In genomic region chr2:74009577-74009976, GRCh38 we compare ENCODE assay signal across 15 cellular contexts. TPM values are rescaled to one million over a fixed set of nuclear protein-coding genes. Genes with fewer than 3 reads are reported as not detected.
DNase-seq lines count a peak whose midpoint lies in the region; ATAC-seq, FAIRE-seq and TF ChIP-seq lines count a peak whose summit lies in the region.
"Had no signal": no experiment of that assay in that cellular context is flagged by ENCODE, and none has a peak within 500 bp of the region (broad histone marks: within the 10 kb centered on the region; RNA-seq: fewer than 3 reads in every experiment).

No MANE protein-coding gene starts in this region.

- peak overlapping the region; percentile 16; the same call in 1 of the 2 replicates for H3K4me3 ChIP-seq in BE2C (ENCODE audit: low read depth, low read length)
- no peak overlapping the region for H3K4me3 ChIP-seq in HEK293 (ENCODE audit: low read depth, low read length)
- peak overlapping the region in 1 of 4 experiments; percentile 9; a peak in 1 of 8 replicates for H3K4me3 ChIP-seq in H1 (ENCODE audit: extremely low read depth in 1 of 4, insufficient read depth in 2 of 4, low read depth in 3 of 4, low read length in 4 of 4)
- H3K4me3 ChIP-seq in neutrophil (ENCODE audit: low read depth in 1 of 2, low read length in 1 of 2): no peak overlapping the region
- H3K4me3 ChIP-seq in osteoblast (ENCODE audit: insufficient read depth, low read length): no peak overlapping the region
- H3K4me3 ChIP-seq: BLaER1, uterus had no signal

- TF ChIP-seq EP300 in H1 (IDR thresholded peaks at IDR 0.05; ENCODE audit: borderline replicate concordance in 1 of 2, low read depth in 2 of 2, low read length in 2 of 2): no peak

- H3K23me2 ChIP-seq in H1 (ENCODE audit: low read depth, low read length): no peaks in the 10 kb centered on the region

- no peak for ATAC-seq in HG02588 (IDR thresholded peaks at IDR 0.05; ENCODE audit: unreplicated experiment)
- no peak for ATAC-seq in HG03108 (IDR thresholded peaks at IDR 0.05; ENCODE audit: unreplicated experiment)

- no peaks in the 10 kb centered on the region for H3K9me3 ChIP-seq in BE2C
- no peaks in the 10 kb centered on the region for H3K9me3 ChIP-seq in HEK293 (ENCODE audit: control insufficient read depth, insufficient read depth, low read depth, low read length)
- no peaks in the 10 kb centered on the region for H3K9me3 ChIP-seq in H1 (ENCODE audit: insufficient read depth in 2 of 2, low read depth in 1 of 2, low read length in 1 of 2)
- H3K9me3 ChIP-seq in neutrophil: no peaks in the 10 kb centered on the region
- no peaks in the 10 kb centered on the region for H3K9me3 ChIP-seq in osteoblast (ENCODE audit: low read depth, low read length)
- H3K9me3 ChIP-seq: BLaER1, uterus had no signal

- no peak overlapping the region for H3K23ac ChIP-seq in H1 (ENCODE audit: insufficient read length)

- H2AFZ ChIP-seq in H1 (ENCODE audit: low read length) (no peak overlapping the region), osteoblast (ENCODE audit: low read length) (no peak overlapping the region)

- H4K91ac ChIP-seq in H1 (replicated peaks; ENCODE audit: insufficient read length, low read length): no peak overlapping the region

- no peak overlapping the region for H3K18ac ChIP-seq in H1 (ENCODE audit: extremely low read depth, low read length)

- no peak overlapping the region for H2BK15ac ChIP-seq in H1 (ENCODE audit: low read length)

- peaks cover 17% of the 10 kb centered on the region for H3K4me1 ChIP-seq in BE2C
- peaks cover 35% of the 10 kb centered on the region for H3K4me1 ChIP-seq in HEK293 (ENCODE audit: control insufficient read depth, insufficient read depth, low read length)
- peaks cover 2 to 29% (median 13%) of the 10 kb centered on the region in 4 experiments for H3K4me1 ChIP-seq in H1 (replicated peaks in 1 of 4; ENCODE audit: control insufficient read depth in 3 of 4, insufficient read depth in 4 of 4, low read length in 3 of 4)
- H3K4me1 ChIP-seq in neutrophil (ENCODE audit: control insufficient read depth in 1 of 2, insufficient read depth in 1 of 2, low read depth in 1 of 2, low read length in 1 of 2): no peaks in the 10 kb centered on the region
- H3K4me1 ChIP-seq in osteoblast (ENCODE audit: insufficient read depth, low read length): peaks cover 39% of the 10 kb centered on the region

- no peak overlapping the region for H3K14ac ChIP-seq in H1 (ENCODE audit: insufficient read length)

- no peak for FAIRE-seq in H1 (lab: Jason Lieb, UNC)

- no peak overlapping the region for H2BK20ac ChIP-seq in H1 (ENCODE audit: low read length)

- H3K9ac ChIP-seq in H1 (replicated peaks in 1 of 4; ENCODE audit: extremely low read depth in 1 of 4, low read depth in 3 of 4, low read length in 3 of 4): no peak overlapping the region
- H3K9ac ChIP-seq: BLaER1 had no signal

- peaks cover 5 to 14% of the 10 kb centered on the region in 2 experiments for H4K20me1 ChIP-seq in H1 (replicated peaks in 1 of 2; ENCODE audit: control insufficient read depth in 1 of 2, insufficient read depth in 2 of 2, low read length in 2 of 2)
- peaks cover 40% of the 10 kb centered on the region for H4K20me1 ChIP-seq in osteoblast (ENCODE audit: insufficient read depth, low read length)

- no peak overlapping the region for H3K4ac ChIP-seq in H1 (replicated peaks; ENCODE audit: insufficient read length, low read depth, low read length)

- no peak for TF ChIP-seq CTCF in BE2C (IDR thresholded peaks at IDR 0.05; ENCODE audit: low read depth, low read length)
- no peak for TF ChIP-seq CTCF in HEK293 (tag by site-specific recombination; IDR thresholded peaks at IDR 0.05)
- TF ChIP-seq CTCF in H1 (IDR thresholded peaks at IDR 0.05; ENCODE audit: control extremely low read depth in 1 of 3, insufficient read depth in 1 of 3, low read depth in 1 of 3, low read length in 3 of 3): no peak
- no peak for TF ChIP-seq CTCF in neutrophil (IDR thresholded peaks at IDR 0.05)
- TF ChIP-seq CTCF in osteoblast (IDR thresholded peaks at IDR 0.05; ENCODE audit: extremely low read depth, low read depth, low read length): no peak

- H3K4me2 ChIP-seq in H1 (ENCODE audit: insufficient read depth in 1 of 2, low read depth in 2 of 2, low read length in 2 of 2) (0 out of 4 replicates have a peak overlapping the region, but pooled peaks of 1 of the 2 experiments have one; percentile 14), osteoblast (ENCODE audit: insufficient read depth, low read length) (no peak overlapping the region)

- H2BK5ac ChIP-seq in H1 (ENCODE audit: low read depth, low read length): no peak overlapping the region

- DNase-seq in BE2C (no peak), H1 (ENCODE audit: low read depth in 1 of 2, low spot score in 2 of 2) (no peak), HUDEP-2 (lab: John Stamatoyannopoulos, UW; ENCODE audit: unreplicated experiment in 76 of 76) (no peak), osteoblast (ENCODE audit: insufficient read length, low spot score, missing footprints) (no peak)
- DNase-seq: cortex of kidney; H7; Right ventricle myocardium superior; stimulated activated CD4-positive, alpha-beta T cell treated with anti-CD3 and anti-CD28 coated beads, Interleukin-4, amount 100 ng/mL, for 4 hours; T-helper 2 cell had no signal

- H3K56ac ChIP-seq in H1 (replicated peaks; ENCODE audit: insufficient read length, low read depth, low read length): no peak overlapping the region

- TF ChIP-seq POLR2A in H1 (IDR thresholded peaks at IDR 0.05; ENCODE audit: control extremely low read depth in 1 of 2, low read depth in 2 of 2, low read length in 2 of 2): no peak

- peak overlapping the region; percentile 38; the same call in 1 of the 2 replicates for H4K8ac ChIP-seq in H1 (ENCODE audit: extremely low read depth, insufficient read depth, low read length)

- no peak overlapping the region for H4K5ac ChIP-seq in H1 (ENCODE audit: insufficient read length, low read depth, low read length)

- H3K36me3 ChIP-seq in BE2C: no peaks in the 10 kb centered on the region
- peaks cover 0 to 8% of the 10 kb centered on the region in 2 experiments; a peak in 1 of 3 replicates for H3K36me3 ChIP-seq in HEK293 (ENCODE audit: control insufficient read depth in 2 of 2, insufficient read depth in 1 of 2, low read length in 2 of 2)
- H3K36me3 ChIP-seq in H1 (ENCODE audit: control insufficient read depth in 2 of 4, insufficient read depth in 4 of 4, low read length in 3 of 4): peaks cover 0 to 4% (median 0%) of the 10 kb centered on the region in 4 experiments; a peak in 1 of 8 replicates
- H3K36me3 ChIP-seq in neutrophil: peaks cover 42% of the 10 kb centered on the region
- no peaks in the 10 kb centered on the region for H3K36me3 ChIP-seq in osteoblast (ENCODE audit: insufficient read depth, low read length)
- H3K36me3 ChIP-seq: uterus had no signal

- CTCF ChIA-PET in HEK293 (lab: Yijun Ruan, JAX) (interaction anchor here (0.9 kb wide), 1 partner anchor 9 kb away, joined by 3 read pairs; no protein-coding TSS in a partner anchor), H1 (lab: Charles Lee; ENCODE audit: partially characterized antibody) (interaction anchor here (0.6 kb wide), 1 partner anchor 184 kb away, joined by 3 read pairs; no protein-coding TSS in a partner anchor)

- TF ChIP-seq RAD21 in H1 (IDR thresholded peaks at IDR 0.05 in 1 of 2, conservative IDR thresholded peaks at IDR 0.05 in 1 of 2; ENCODE audit: low read depth in 2 of 2, low read length in 2 of 2): no peak

- no peaks in the 10 kb centered on the region for H3K27me3 ChIP-seq in BE2C
- H3K27me3 ChIP-seq in H1 (replicated peaks in 1 of 4; ENCODE audit: control insufficient read depth in 3 of 4, extremely low read depth in 1 of 4, insufficient read depth in 3 of 4, low read length in 3 of 4): no peaks in the 10 kb centered on the region
- H3K27me3 ChIP-seq in neutrophil: no peaks in the 10 kb centered on the region
- no peaks in the 10 kb centered on the region for H3K27me3 ChIP-seq in osteoblast (ENCODE audit: insufficient read depth, low read length)
- H3K27me3 ChIP-seq: BLaER1, uterus had no signal

- POLR2A ChIA-PET in HEK293 (lab: Yijun Ruan, JAX) (interaction anchor here (1.1 to 1.4 kb wide), 3 partner anchors 10 to 111 kb away, joined by 3 to 7 read pairs (median 3); no protein-coding TSS in a partner anchor), H1 (lab: Charles Lee; ENCODE audit: partially characterized antibody) (interaction anchor here (1.0 to 11.4 kb wide), 6 partner anchors 9 to 189 kb away, joined by 3 to 94 read pairs (median 3); partner anchors contain the start of genes MTHFD2 and TET3)

- peaks cover 30% of the 10 kb centered on the region for H3K79me1 ChIP-seq in H1 (ENCODE audit: low read depth, low read length)

- H2BK12ac ChIP-seq in H1 (ENCODE audit: low read depth, low read length): no peak overlapping the region

- H3K27ac ChIP-seq in HEK293 (ENCODE audit: extremely low read depth, low read depth, low read length) (peak overlapping the region; percentile 43; the same call in 1 of the 2 replicates), H1 (ENCODE audit: low read depth, low read length) (no peak overlapping the region), neutrophil (peak overlapping the region; percentile 13), osteoblast (ENCODE audit: low read depth, low read length) (no peak overlapping the region)
- H3K27ac ChIP-seq: BLaER1, uterus had no signal

- H3K79me2 ChIP-seq in H1 (ENCODE audit: control insufficient read depth in 1 of 2, insufficient read depth in 2 of 2, low read length in 2 of 2): peaks cover 0 to 79% of the 10 kb centered on the region in 2 experiments; a peak in 2 of 4 replicates
- peaks cover 42% of the 10 kb centered on the region for H3K79me2 ChIP-seq in osteoblast (ENCODE audit: insufficient read depth, low read length)

- H2AK5ac ChIP-seq in H1 (ENCODE audit: low read depth, low read length): no peak overlapping the region

- H2BK120ac ChIP-seq in H1 (replicated peaks; ENCODE audit: low read depth, low read length): no peak overlapping the region

TF ChIP-seq in HEK293, 187 proteins besides CTCF, POLR2A, EP300 and RAD21 (continues in another document):
- TF ChIP-seq ZSCAN30 (tag by site-specific recombination; IDR thresholded peaks at IDR 0.05) (no peak), ZNF830 (tag by site-specific recombination; IDR thresholded peaks at IDR 0.05; ENCODE audit: low read depth) (no peak)

TF ChIP-seq in H1, 55 proteins besides CTCF, POLR2A, EP300 and RAD21 (continues in another document):
- no peak for TF ChIP-seq BACH1 (IDR thresholded peaks at IDR 0.05; ENCODE audit: low read length)
- no peak for TF ChIP-seq SIX5 (IDR thresholded peaks at IDR 0.05; ENCODE audit: low read depth, low read length)
- no peak for TF ChIP-seq YY1 (IDR thresholded peaks at IDR 0.05; ENCODE audit: low read depth, low read length)

RNA-seq across cellular contexts. Expression of gene TET3, which starts 24.9 kb away (rescaled TPM):
- polyA plus RNA-seq in BE2C (2012; ENCODE audit: insufficient read depth, insufficient read length, low read depth): 14.6 TPM
- 20.2 and 21.1 TPM in 2 replicates for total RNA-seq in H1 (2021; fragmentation: NEBNext Ultra II Directional; extraction: Animal tissue kit (Norgen Biotek cat#: 25700))
- 4.5 and 5.5 TPM in 2 replicates for polyA plus RNA-seq in H1 (2011; rRNA removed)
- 4.9 TPM for polyA plus RNA-seq in H1 (2011; cell fraction: cytosol; rRNA removed)
- 10.6 TPM for polyA plus RNA-seq in H1 (2011; cell fraction: nucleus; rRNA removed)
- polyA plus RNA-seq in H1 (2012, experiment 1 of 2): 6.4 to 8.3 TPM (median 8.0 TPM) in 4 replicates
- polyA plus RNA-seq in H1 (2012, experiment 2 of 2): 2.0 TPM
- polyA plus RNA-seq in H1 (2013, experiment 1 of 2): 5.6 TPM
- 5.7 TPM for polyA plus RNA-seq in H1 (2013, experiment 2 of 2)
- 9.2 and 10.5 TPM in 2 replicates for polyA minus RNA-seq in H1 (2011; rRNA and poly(A)+ RNA removed)
- 13.8 TPM for polyA minus RNA-seq in H1 (2011; cell fraction: cytosol; rRNA and poly(A)+ RNA removed)
- 15.6 TPM for polyA minus RNA-seq in H1 (2011; cell fraction: nucleus; rRNA and poly(A)+ RNA removed)
- 4.7 and 8.0 TPM in 2 replicates for total RNA-seq in osteoblast

Comparison
In these comparisons a context has a peak if more than half of its experiments do, and no peak if none do; other contexts are left out.
1. H3K27ac ChIP-seq: peak in HEK293 (single experiment) and neutrophil (single experiment); none in H1 (single experiment) and osteoblast (single experiment).